11 cellular contexts compared by ENCODE assay signal in genomic region chr5:469752-470483, GRCh38. TPM values are rescaled to one million over a fixed set of nuclear protein-coding genes. Genes with fewer than 3 reads are reported as not detected.
DNase-seq lines count a peak whose midpoint lies in the region; ATAC-seq lines count a peak whose summit lies in the region.
"Had no signal": no experiment of that assay in that cellular context is flagged by ENCODE, and none has a peak within 500 bp of the region (broad histone marks: within the 10 kb centered on the region; RNA-seq: fewer than 3 reads in every experiment).

No MANE protein-coding gene starts in this region.

- H3K4me3 Mint-ChIP-seq in activated T-cell treated with anti-CD3 and anti-CD28 coated beads, Interleukin-2, amount 50 U/mL, for 4 hours: peak overlapping the region; percentile 31
- peak overlapping the region; percentile 7 for H3K4me3 Mint-ChIP-seq in T-helper 2 cell treated with Interferon-gamma antibody and Interleukin-4, amounts not matched to agents 5 μg/mL and 100 μg/mL, for 36 hours
- H3K4me3 Mint-ChIP-seq in stimulated activated naive CD8-positive, alpha-beta T cell treated with anti-CD3 and anti-CD28 coated beads, Interleukin-15, amount 100 ng/mL, for 72 hours: peak overlapping the region; percentile 6 to 49

- peaks cover 15% of the 10 kb centered on the region for H3K36me3 Mint-ChIP-seq in activated T-cell treated with anti-CD3 and anti-CD28 coated beads, Interleukin-2, amount 50 U/mL, for 4 hours (ENCODE audit: insufficient read depth)
- H3K36me3 Mint-ChIP-seq in T-helper 2 cell treated with Interferon-gamma antibody and Interleukin-4, amounts not matched to agents 5 μg/mL and 100 μg/mL, for 36 hours (ENCODE audit: low read depth): peaks cover 28% of the 10 kb centered on the region

- H3K4me1 Mint-ChIP-seq in activated T-cell treated with anti-CD3 and anti-CD28 coated beads, Interleukin-2, amount 50 U/mL, for 4 hours (ENCODE audit: low read depth): peaks cover 21% of the 10 kb centered on the region
- H3K4me1 Mint-ChIP-seq in T-helper 2 cell treated with Interferon-gamma antibody and Interleukin-4, amounts not matched to agents 5 μg/mL and 100 μg/mL, for 36 hours (ENCODE audit: low read depth): peaks cover 14% of the 10 kb centered on the region
- H3K4me1 Mint-ChIP-seq in stimulated activated naive CD8-positive, alpha-beta T cell treated with anti-CD3 and anti-CD28 coated beads, Interleukin-15, amount 100 ng/mL, for 72 hours: peaks cover 54% of the 10 kb centered on the region

- H3K27ac Mint-ChIP-seq in T-helper 2 cell treated with Interferon-gamma antibody and Interleukin-4, amounts not matched to agents 5 μg/mL and 100 μg/mL, for 36 hours: no peak overlapping the region
- H3K27ac Mint-ChIP-seq in stimulated activated naive CD8-positive, alpha-beta T cell treated with anti-CD3 and anti-CD28 coated beads, Interleukin-15, amount 100 ng/mL, for 72 hours: peak overlapping the region in 1 of 2 donors; percentile 80

- no peak for ATAC-seq in activated T-cell treated with anti-CD3 and anti-CD28 coated beads, Interleukin-2, amount 50 U/mL, for 4 hours
- no peak for ATAC-seq in left colon
- no peak for ATAC-seq in stimulated activated naive CD8-positive, alpha-beta T cell treated with anti-CD3 and anti-CD28 coated beads, Interleukin-15, amount 100 ng/mL, for 72 hours

- H3K9me3 Mint-ChIP-seq in activated T-cell treated with anti-CD3 and anti-CD28 coated beads, Interleukin-2, amount 50 U/mL, for 4 hours: no peaks in the 10 kb centered on the region
- no peaks in the 10 kb centered on the region for H3K9me3 Mint-ChIP-seq in T-helper 2 cell treated with Interferon-gamma antibody and Interleukin-4, amounts not matched to agents 5 μg/mL and 100 μg/mL, for 36 hours
- H3K9me3 Mint-ChIP-seq in stimulated activated naive CD8-positive, alpha-beta T cell treated with anti-CD3 and anti-CD28 coated beads, Interleukin-15, amount 100 ng/mL, for 72 hours: no peaks in the 10 kb centered on the region

- H3K27me3 Mint-ChIP-seq in activated T-cell treated with anti-CD3 and anti-CD28 coated beads, Interleukin-2, amount 50 U/mL, for 4 hours (ENCODE audit: low read depth): no peaks in the 10 kb centered on the region
- H3K27me3 Mint-ChIP-seq in T-helper 2 cell treated with Interferon-gamma antibody and Interleukin-4, amounts not matched to agents 5 μg/mL and 100 μg/mL, for 36 hours (ENCODE audit: low read depth): peaks cover 6% of the 10 kb centered on the region
- peaks cover 5% of the 10 kb centered on the region for H3K27me3 Mint-ChIP-seq in stimulated activated naive CD8-positive, alpha-beta T cell treated with anti-CD3 and anti-CD28 coated beads, Interleukin-15, amount 100 ng/mL, for 72 hours

- intact Hi-C loops in left colon (cut with DNase I, micrococcal nuclease): no loop called here

- DNase-seq in activated T-cell treated with anti-CD3 and anti-CD28 coated beads, Interleukin-2, amount 50 U/mL, for 4 hours: peak; percentile 1
- no peak for DNase-seq in activated T-cell treated with anti-CD3 and anti-CD28 coated beads, Interleukin-2, amount 50 U/mL, for 48 hours
- no peak for DNase-seq in T-helper 2 cell treated with Interferon-gamma antibody and Interleukin-4, amounts not matched to agents 5 μg/mL and 100 μg/mL, for 36 hours (ENCODE audit: low spot score)
- DNase-seq in left colon: peak; percentile 2 to 20
- no peak for DNase-seq in stimulated activated naive CD8-positive, alpha-beta T cell treated with anti-CD3 and anti-CD28 coated beads, Interleukin-15, amount 100 ng/mL, for 72 hours
- DNase-seq in activated gamma-delta T cell treated with Interleukin-2 at 50 U/mL for 16 hours: no peak
- DNase-seq in iPS-NIHi11 (ENCODE audit: low spot score): no peak
- no peak for DNase-seq in foreskin melanocyte
- DNase-seq: nucleus accumbens; stimulated activated CD4-positive, alpha-beta T cell treated with anti-CD3 and anti-CD28 coated beads, Interleukin-15, amount 100 ng/mL, for 24 hours; SW 1271 had no signal

RNA-seq across cellular contexts. Expression of gene EXOC3, which starts 26.9 kb away (rescaled TPM):
- total RNA-seq in activated T-cell treated with anti-CD3 and anti-CD28 coated beads, Interleukin-2, amount 50 U/mL, for 4 hours: 10 to 100 TPM; 62.7 to 78.3 (median 67.2) TPM
- 10 to 100 TPM; 65.2 to 75.1 TPM for total RNA-seq in left colon

RNA-seq across cellular contexts. Expression of gene SLC9A3, which starts 54.3 kb away (rescaled TPM):
- 1 to 10 TPM; 3.4 to 4.9 (median 3.5) TPM for total RNA-seq in activated T-cell treated with anti-CD3 and anti-CD28 coated beads, Interleukin-2, amount 50 U/mL, for 4 hours
- total RNA-seq in left colon: 100 to 1,000 TPM in 1 of 2 donors, 10 to 100 TPM in 1; 78.1 to 170 TPM

Comparison
In these comparisons a context has a peak if more than half of its experiments do, and no peak if none do; other contexts are left out.
1. DNase-seq: peak in activated T-cell treated with anti-CD3 and anti-CD28 coated beads, Interleukin-2, amount 50 U/mL, for 4 hours (single experiment) and left colon (2 of 2); none in activated T-cell treated with anti-CD3 and anti-CD28 coated beads, Interleukin-2, amount 50 U/mL, for 48 hours (0 of 2), T-helper 2 cell treated with Interferon-gamma antibody and Interleukin-4, amounts not matched to agents 5 μg/mL and 100 μg/mL, for 36 hours (single experiment), stimulated activated naive CD8-positive, alpha-beta T cell treated with anti-CD3 and anti-CD28 coated beads, Interleukin-15, amount 100 ng/mL, for 72 hours (0 of 2), activated gamma-delta T cell treated with Interleukin-2 at 50 U/mL for 16 hours (single experiment), iPS-NIHi11 (single experiment) and foreskin melanocyte (single experiment).
2. RNA of gene SLC9A3, which starts 54.3 kb away (total RNA-seq): 78.1 to 170 TPM in left colon; 3.4 to 4.9 TPM in activated T-cell treated with anti-CD3 and anti-CD28 coated beads, Interleukin-2, amount 50 U/mL, for 4 hours; every median in the first group is over 10 times any median in the second.
3. Peak in every context shown above with its lines, with median percentiles within 50 percentile points of each other: H3K4me3 Mint-ChIP-seq.